In the genomic region with DNA sequence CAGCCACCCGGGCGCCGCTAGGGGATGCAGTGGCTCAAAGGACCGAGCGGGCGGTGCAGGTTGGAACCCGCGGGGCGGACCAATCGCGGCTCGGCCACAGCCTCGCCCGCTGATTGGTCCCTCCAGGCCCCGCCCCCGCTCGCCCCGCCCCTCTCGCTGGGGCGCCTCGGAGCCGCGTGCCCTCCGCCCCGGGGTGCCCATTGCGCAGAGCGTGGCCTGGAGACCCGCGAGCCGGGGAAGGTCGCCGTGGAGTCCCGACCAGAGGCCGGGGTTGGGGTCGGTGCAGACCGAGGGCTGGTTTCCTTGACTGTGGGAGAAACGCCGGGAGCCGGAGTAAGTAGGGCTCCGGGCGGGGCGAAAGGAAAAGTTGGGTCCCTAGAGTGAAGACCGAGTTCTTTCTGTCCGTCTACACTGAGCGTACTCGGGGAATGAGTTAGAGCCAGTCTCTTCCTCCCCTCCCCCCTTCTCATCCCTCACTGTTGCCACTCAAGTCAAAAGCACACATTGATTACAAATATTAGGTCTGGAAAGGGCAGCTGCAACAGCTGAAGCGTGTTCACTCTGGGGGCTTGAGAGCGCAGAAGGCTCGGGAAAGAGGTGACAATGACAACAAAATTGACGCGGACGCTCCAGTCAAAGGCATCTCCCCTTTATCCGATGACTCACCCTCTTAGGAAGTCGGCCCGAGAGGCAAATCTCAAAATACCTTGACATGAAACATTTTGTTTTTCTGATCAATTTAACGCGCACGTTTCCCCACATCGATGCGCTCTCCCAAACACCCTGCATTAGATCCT, we compare ENCODE assay signal across 8 cellular contexts. TPM values are rescaled to one million over a fixed set of nuclear protein-coding genes. Genes with fewer than 3 reads are reported as not detected.
A peak's percentile ranks its signal among the peaks of the same experiment; 100 is the strongest.
DNase-seq lines count a peak whose midpoint lies in the region; ATAC-seq and TF ChIP-seq lines count a peak whose summit lies in the region.

No MANE protein-coding gene starts in this region.

- TF ChIP-seq EP300 in stomach (IDR thresholded peaks at IDR 0.05), result no peak

- H3K27ac ChIP-seq in stomach, result peak overlapping the region in 3 of 5 donors; percentile 42 to 58 (median 51)

- H3K36me3 ChIP-seq in NT2/D1 (ENCODE audit: insufficient read depth, insufficient read length, low read length) (peaks cover 6% of the 10 kb centered on the region), stomach (no peaks in the 10 kb centered on the region)

- peaks cover 5% of the 10 kb centered on the region for H3K36me3 Mint-ChIP-seq in activated T-cell treated with anti-CD3 and anti-CD28 coated beads, Interleukin-2, amount 50 U/mL, for 4 hours (ENCODE audit: insufficient read depth)
- peaks cover 2% of the 10 kb centered on the region for H3K36me3 Mint-ChIP-seq in neural crest cell (ENCODE audit: low read depth)

- H3K4me3 ChIP-seq in NT2/D1 (ENCODE audit: insufficient read length, low read depth) (peak overlapping the region; percentile 62), fibroblast of pulmonary artery (replicated peaks; ENCODE audit: low read depth, low read length) (peak overlapping the region; percentile 62), stomach (peak overlapping the region; percentile 38 to 68 (median 57))

- TF ChIP-seq CTCF in fibroblast of pulmonary artery (IDR thresholded peaks at IDR 0.05; ENCODE audit: low read length, missing control alignments), result peak; percentile 80
- TF ChIP-seq CTCF in neural crest cell (conservative IDR thresholded peaks at IDR 0.05), result peak; percentile 85
- TF ChIP-seq CTCF in stomach (IDR thresholded peaks at IDR 0.05), result peak in 3 of 7 experiments; percentile 51 to 74 (median 69)

- H3K4me3 Mint-ChIP-seq in activated T-cell treated with anti-CD3 and anti-CD28 coated beads, Interleukin-2, amount 50 U/mL, for 4 hours, result peak overlapping the region; percentile 92
- peak overlapping the region; percentile 87 for H3K4me3 Mint-ChIP-seq in neural crest cell

- peaks cover 25% of the 10 kb centered on the region for H3K27me3 Mint-ChIP-seq in activated T-cell treated with anti-CD3 and anti-CD28 coated beads, Interleukin-2, amount 50 U/mL, for 4 hours (ENCODE audit: low read depth)
- peaks cover 94% of the 10 kb centered on the region for H3K27me3 Mint-ChIP-seq in neural crest cell (ENCODE audit: low read depth)

- H3K4me1 ChIP-seq in NT2/D1 (ENCODE audit: insufficient read depth, insufficient read length), result no peaks in the 10 kb centered on the region
- H3K4me1 ChIP-seq in stomach, result peaks cover 65 to 75% (median 70%) of the 10 kb centered on the region in 4 donors

- intact Hi-C loops in stomach (cut with DNase I; ENCODE audit: low total_unique reads), result no loop called here

- no peak for TF ChIP-seq POLR2A in stomach (IDR thresholded peaks at IDR 0.05)

- peaks cover 33% of the 10 kb centered on the region for H3K27me3 ChIP-seq in NT2/D1 (ENCODE audit: insufficient read depth, insufficient read length)
- peaks cover 61 to 100% (median 86%) of the 10 kb centered on the region in 3 donors for H3K27me3 ChIP-seq in stomach

- H3K4me1 Mint-ChIP-seq in activated T-cell treated with anti-CD3 and anti-CD28 coated beads, Interleukin-2, amount 50 U/mL, for 4 hours (ENCODE audit: low read depth), result peaks cover 44% of the 10 kb centered on the region
- H3K4me1 Mint-ChIP-seq in neural crest cell, result peaks cover 16% of the 10 kb centered on the region

- peak overlapping the region; percentile 6 for H3K9ac ChIP-seq in NT2/D1 (ENCODE audit: insufficient read length, low read depth)

- H3K9me3 ChIP-seq in NT2/D1 (ENCODE audit: insufficient read depth, low read length) (no peaks in the 10 kb centered on the region), stomach (no peaks in the 10 kb centered on the region)

- peak; percentile 51 for DNase-seq in Ammon's horn (ENCODE audit: low spot score)
- no peak for DNase-seq in NT2/D1 (ENCODE audit: low read depth, low spot score)
- peak; percentile 95 for DNase-seq in activated T-cell treated with anti-CD3 and anti-CD28 coated beads, Interleukin-2, amount 50 U/mL, for 4 hours
- DNase-seq in fibroblast of pulmonary artery (ENCODE audit: low read depth), result peak; percentile 88
- peak; percentile 85 for DNase-seq in neural crest cell (ENCODE audit: low read depth, low spot score)
- DNase-seq in stomach, result peak; percentile 86

- H3K27ac Mint-ChIP-seq in neural crest cell (ENCODE audit: unreplicated experiment), result no peak overlapping the region

- H3K9me3 Mint-ChIP-seq in activated T-cell treated with anti-CD3 and anti-CD28 coated beads, Interleukin-2, amount 50 U/mL, for 4 hours, result no peaks in the 10 kb centered on the region
- no peaks in the 10 kb centered on the region for H3K9me3 Mint-ChIP-seq in neural crest cell

- 1 to 5% (median 2%) methylated on average over 33 to 60 of the region's 60 CpGs for WGBS in stomach, 5 donors

- peak; percentile 79 for ATAC-seq in GM19025 (IDR thresholded peaks at IDR 0.05; ENCODE audit: low read depth, unreplicated experiment)
- ATAC-seq in HG03175 (IDR thresholded peaks at IDR 0.05; ENCODE audit: unreplicated experiment), result peak; percentile 73
- peak; percentile 69 to 71 for ATAC-seq in activated T-cell treated with anti-CD3 and anti-CD28 coated beads, Interleukin-2, amount 50 U/mL, for 4 hours

RNA-seq across cellular contexts. Expression of a gene that starts 0.8 kb away (rescaled TPM):
- total RNA-seq in activated T-cell treated with anti-CD3 and anti-CD28 coated beads, Interleukin-2, amount 50 U/mL, for 4 hours, result 10 to 100 TPM; 28.1 to 71.9 (median 42.1) TPM
- total RNA-seq in neural crest cell, result 0.35 and 0.39 TPM in 2 replicates
- 1 to 10 TPM in 1 of 5 donors, under 1 TPM in 2, not detected in 2; 0.14 to 1.2 (median 0.18) TPM for total RNA-seq in stomach
- polyA plus RNA-seq in stomach, result under 1 TPM; 0.12 to 0.46 (median 0.18) TPM

Comparison
In these comparisons a context has a peak if more than half of its experiments do, and no peak if none do; other contexts are left out.
1. RNA of a gene that starts 0.8 kb away (total RNA-seq): 28.1 to 71.9 TPM in activated T-cell treated with anti-CD3 and anti-CD28 coated beads, Interleukin-2, amount 50 U/mL, for 4 hours; 0.35 to 0.39 TPM in neural crest cell and 0.14 to 1.2 TPM in stomach; every median in the first group is over 10 times any median in the second.
2. Peak in every context shown above with its lines, with median percentiles within 50 percentile points of each other: ATAC-seq and H3K4me3 ChIP-seq.